Comparison of ENCODE assay signal across 1 cellular context in genomic region chr7:2104107-2104710, GRCh38.
A peak's percentile ranks its signal among the peaks of the same experiment; 100 is the strongest.
TF ChIP-seq lines count a peak whose summit lies in the region.

No MANE protein-coding gene starts in this region.

TF ChIP-seq in K562, 482 proteins besides CTCF, POLR2A, EP300 and RAD21 (continued from another document and continues in another):
- TF ChIP-seq, protein P1, sequence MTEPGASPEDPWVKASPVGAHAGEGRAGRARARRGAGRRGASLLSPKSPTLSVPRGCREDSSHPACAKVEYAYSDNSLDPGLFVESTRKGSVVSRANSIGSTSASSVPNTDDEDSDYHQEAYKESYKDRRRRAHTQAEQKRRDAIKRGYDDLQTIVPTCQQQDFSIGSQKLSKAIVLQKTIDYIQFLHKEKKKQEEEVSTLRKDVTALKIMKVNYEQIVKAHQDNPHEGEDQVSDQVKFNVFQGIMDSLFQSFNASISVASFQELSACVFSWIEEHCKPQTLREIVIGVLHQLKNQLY (CRISPR knock-in tag; conservative IDR thresholded peaks at IDR 0.05): no peak
- no peak for TF ChIP-seq ZNF121 (CRISPR knock-in tag; conservative IDR thresholded peaks at IDR 0.05)
- TF ChIP-seq EWSR1 (IDR thresholded peaks at IDR 0.05; ENCODE audit: borderline replicate concordance, low read depth, partially characterized antibody): no peak
- TF ChIP-seq HMGXB4 (CRISPR knock-in tag; IDR thresholded peaks at IDR 0.05): 0 out of 2 replicates have a peak, but pooled peaks have one; percentile 66
- no peak for TF ChIP-seq SMAD2 (IDR thresholded peaks at IDR 0.05; ENCODE audit: low read depth, low read length)
- TF ChIP-seq POU5F1 (IDR thresholded peaks at IDR 0.05; ENCODE audit: borderline replicate concordance, low read depth, low read length, partially characterized antibody): no peak
- no peak for TF ChIP-seq ARHGAP35 (IDR thresholded peaks at IDR 0.05; ENCODE audit: partially characterized antibody)
- peak; percentile 94 for TF ChIP-seq SMAD4 (CRISPR knock-in tag; conservative IDR thresholded peaks at IDR 0.05)
- 0 out of 2 replicates have a peak, but pooled peaks have one; percentile 62 for TF ChIP-seq TCF7 (IDR thresholded peaks at IDR 0.05; ENCODE audit: borderline replicate concordance)
- no peak for TF ChIP-seq CBX8 (IDR thresholded peaks at IDR 0.05; ENCODE audit: borderline replicate concordance, extremely low read depth, low read depth, low read length, poor library complexity, severe bottlenecking)
- TF ChIP-seq ZNF57 (CRISPR knock-in tag; IDR thresholded peaks at IDR 0.05): no peak
- TF ChIP-seq ZNF583 (CRISPR knock-in tag; IDR thresholded peaks at IDR 0.05): peak; percentile 69; the same call in 1 of the 2 replicates
- TF ChIP-seq ADNP (tag; IDR thresholded peaks at IDR 0.05): no peak
- no peak for TF ChIP-seq MCM2 (IDR thresholded peaks at IDR 0.05; ENCODE audit: low read depth)
- TF ChIP-seq TRIM24 (IDR thresholded peaks at IDR 0.05): peak in 1 of 2 experiments; percentile 71; a peak in 2 of 4 replicates
- no peak for TF ChIP-seq ZKSCAN8 (CRISPR knock-in tag; IDR thresholded peaks at IDR 0.05)
- TF ChIP-seq ZEB2 (IDR thresholded peaks at IDR 0.05): no peak; the same call in 1 of the 2 replicates
- no peak for TF ChIP-seq WHSC1 (IDR thresholded peaks at IDR 0.05; ENCODE audit: low read length)
- no peak for TF ChIP-seq CCAR2 (IDR thresholded peaks at IDR 0.05; ENCODE audit: low read depth, low read length)
- no peak for TF ChIP-seq CREB5 (CRISPR knock-in tag; IDR thresholded peaks at IDR 0.05)
- TF ChIP-seq GTF3C2 (IDR thresholded peaks at IDR 0.05; ENCODE audit: borderline replicate concordance, extremely low read depth, insufficient read length): no peak
- TF ChIP-seq CXXC5 (CRISPR knock-in tag; IDR thresholded peaks at IDR 0.05): peak; percentile 96
- TF ChIP-seq ETV5 (CRISPR knock-in tag; IDR thresholded peaks at IDR 0.05; ENCODE audit: low read depth): peak; percentile 61
- TF ChIP-seq, protein P2, sequence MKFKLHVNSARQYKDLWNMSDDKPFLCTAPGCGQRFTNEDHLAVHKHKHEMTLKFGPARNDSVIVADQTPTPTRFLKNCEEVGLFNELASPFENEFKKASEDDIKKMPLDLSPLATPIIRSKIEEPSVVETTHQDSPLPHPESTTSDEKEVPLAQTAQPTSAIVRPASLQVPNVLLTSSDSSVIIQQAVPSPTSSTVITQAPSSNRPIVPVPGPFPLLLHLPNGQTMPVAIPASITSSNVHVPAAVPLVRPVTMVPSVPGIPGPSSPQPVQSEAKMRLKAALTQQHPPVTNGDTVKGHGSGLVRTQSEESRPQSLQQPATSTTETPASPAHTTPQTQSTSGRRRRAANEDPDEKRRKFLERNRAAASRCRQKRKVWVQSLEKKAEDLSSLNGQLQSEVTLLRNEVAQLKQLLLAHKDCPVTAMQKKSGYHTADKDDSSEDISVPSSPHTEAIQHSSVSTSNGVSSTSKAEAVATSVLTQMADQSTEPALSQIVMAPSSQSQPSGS (CRISPR knock-in tag; IDR thresholded peaks at IDR 0.05): no peak
- TF ChIP-seq, protein P3, sequence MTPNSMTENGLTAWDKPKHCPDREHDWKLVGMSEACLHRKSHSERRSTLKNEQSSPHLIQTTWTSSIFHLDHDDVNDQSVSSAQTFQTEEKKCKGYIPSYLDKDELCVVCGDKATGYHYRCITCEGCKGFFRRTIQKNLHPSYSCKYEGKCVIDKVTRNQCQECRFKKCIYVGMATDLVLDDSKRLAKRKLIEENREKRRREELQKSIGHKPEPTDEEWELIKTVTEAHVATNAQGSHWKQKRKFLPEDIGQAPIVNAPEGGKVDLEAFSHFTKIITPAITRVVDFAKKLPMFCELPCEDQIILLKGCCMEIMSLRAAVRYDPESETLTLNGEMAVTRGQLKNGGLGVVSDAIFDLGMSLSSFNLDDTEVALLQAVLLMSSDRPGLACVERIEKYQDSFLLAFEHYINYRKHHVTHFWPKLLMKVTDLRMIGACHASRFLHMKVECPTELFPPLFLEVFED (CRISPR knock-in tag; conservative IDR thresholded peaks at IDR 0.05): 0 out of 2 replicates have a peak, but pooled peaks have one; percentile 2
- TF ChIP-seq EGR1 (conservative IDR thresholded peaks at IDR 0.05): peak; percentile 83
- TF ChIP-seq CREBBP (IDR thresholded peaks at IDR 0.05; ENCODE audit: low read depth, low read length): no peak
- TF ChIP-seq EP400 (IDR thresholded peaks at IDR 0.05): peak; percentile 100
- no peak for TF ChIP-seq ILF3 (IDR thresholded peaks at IDR 0.05; ENCODE audit: borderline replicate concordance)
- TF ChIP-seq ZNF12 (CRISPR knock-in tag; IDR thresholded peaks at IDR 0.05): no peak
- TF ChIP-seq EHMT2 (IDR thresholded peaks at IDR 0.05): no peak
- TF ChIP-seq CEBPB (tag; IDR thresholded peaks at IDR 0.05): peak; percentile 99
- TF ChIP-seq ARNT (IDR thresholded peaks at IDR 0.05): 0 out of 4 replicates have a peak, but pooled peaks of 1 of the 2 experiments have one; percentile 48
- TF ChIP-seq CEBPZ (IDR thresholded peaks at IDR 0.05; ENCODE audit: borderline replicate concordance, low read depth, low read length): no peak
- TF ChIP-seq E2F6 (IDR thresholded peaks at IDR 0.05; ENCODE audit: borderline replicate concordance in 1 of 2, extremely low read depth in 1 of 2, insufficient read depth in 1 of 2, insufficient read length in 1 of 2, low read depth in 1 of 2, low read length in 1 of 2, poor library complexity in 1 of 2, severe bottlenecking in 1 of 2): peak; percentile 88 to 93
- peak; percentile 66 for TF ChIP-seq ZNF740 (CRISPR knock-in tag; IDR thresholded peaks at IDR 0.05)
- TF ChIP-seq ZNF740 (tag; IDR thresholded peaks at IDR 0.05): 0 out of 4 replicates have a peak, but pooled peaks of 1 of the 2 experiments have one; percentile 16
- no peak for TF ChIP-seq SIX5 (IDR thresholded peaks at IDR 0.05; ENCODE audit: borderline replicate concordance in 1 of 2, insufficient read depth in 1 of 2, low read depth in 1 of 2, low read length in 2 of 2)
- TF ChIP-seq CBFA2T3 (IDR thresholded peaks at IDR 0.05): peak; percentile 25; the same call in 1 of the 2 replicates
- peak; percentile 60; the same call in 1 of the 2 replicates for TF ChIP-seq CREB3L1 (IDR thresholded peaks at IDR 0.05; ENCODE audit: borderline replicate concordance, low read depth)
- no peak for TF ChIP-seq KAT2B (IDR thresholded peaks at IDR 0.05; ENCODE audit: low read depth, low read length)
- no peak for TF ChIP-seq XRCC3 (IDR thresholded peaks at IDR 0.05)
- TF ChIP-seq CREM (IDR thresholded peaks at IDR 0.05; ENCODE audit: low read depth): peak; percentile 98
- TF ChIP-seq NFE2 (IDR thresholded peaks at IDR 0.05; ENCODE audit: low read depth): no peak
